9 cellular contexts compared by ENCODE assay signal in genomic region chr2:204024503-204024902, GRCh38.
DNase-seq lines count a peak whose midpoint lies in the region; ATAC-seq and TF ChIP-seq lines count a peak whose summit lies in the region.
"Had no signal": no experiment of that assay in that cellular context is flagged by ENCODE, and none has a peak within 500 bp of the region (broad histone marks: within the 10 kb centered on the region; RNA-seq: fewer than 3 reads in every experiment).

No MANE protein-coding gene starts in this region.

- H3K27ac Mint-ChIP-seq in naive thymus-derived CD4-positive, alpha-beta T cell = peak overlapping the region in 1 of 9 donors; percentile 28
- H3K27ac Mint-ChIP-seq: stimulated activated naive CD8-positive, alpha-beta T cell treated with anti-CD3 and anti-CD28 coated beads, Interleukin-15, amount 100 ng/mL, for 72 hours had no signal

- intact Hi-C loops in A673 (cut with micrococcal nuclease; ENCODE audit: unreplicated experiment) = loop anchor here (5.0 to 10.0 kb wide), 7 partner anchors 120 to 1900 kb away; partner anchors contain the start of gene NRP2
- intact Hi-C loops in naive thymus-derived CD4-positive, alpha-beta T cell (cut with micrococcal nuclease) = loop anchor here (1.0 to 5.0 kb wide), 3 partner anchors 27 to 668 kb away; no protein-coding TSS in a partner anchor

- DNase-seq in A673 (ENCODE audit: low spot score) (peak; percentile 76), GM12865 (ENCODE audit: low read depth) (peak; percentile 36), NCI-H460 (ENCODE audit: extremely low read depth, low read depth) (peak; percentile 19), choroid plexus epithelial cell (ENCODE audit: low read depth) (peak; percentile 65), mesenchymal stem cell (peak; percentile 30), germinal center (ENCODE audit: low spot score) (no peak)
- no peak for DNase-seq in naive thymus-derived CD4-positive, alpha-beta T cell

- H3K36me3 Mint-ChIP-seq in naive thymus-derived CD4-positive, alpha-beta T cell = peaks cover 0 to 14% (median 0%) of the 10 kb centered on the region in 5 donors

- no peak overlapping the region for H3K4me2 ChIP-seq in mesenchymal stem cell (ENCODE audit: low read length, poor library complexity, severe bottlenecking)

- no peaks in the 10 kb centered on the region for H3K36me3 ChIP-seq in A673 (ENCODE audit: insufficient read depth, low read length, poor library complexity, severe bottlenecking)
- no peaks in the 10 kb centered on the region for H3K36me3 ChIP-seq in mesenchymal stem cell (ENCODE audit: control insufficient read depth in 1 of 2, insufficient read depth in 2 of 2, low read depth in 1 of 2, low read length in 2 of 2)
- H3K36me3 ChIP-seq in naive thymus-derived CD4-positive, alpha-beta T cell (ENCODE audit: control insufficient read depth in 2 of 3, insufficient read depth in 3 of 3, low read length in 3 of 3) = no peaks in the 10 kb centered on the region

- no peak overlapping the region for H3K14ac ChIP-seq in mesenchymal stem cell (ENCODE audit: low read length in 2 of 2)

- H3K4me3 ChIP-seq in A673 (ENCODE audit: low read depth, low read length, poor library complexity, severe bottlenecking) (no peak overlapping the region), GM12865 (ENCODE audit: low read depth, low read length) (no peak overlapping the region), choroid plexus epithelial cell (ENCODE audit: low read depth, low read length) (no peak overlapping the region), mesenchymal stem cell (ENCODE audit: insufficient read depth in 1 of 2, low read depth in 1 of 2, low read length in 2 of 2) (no peak overlapping the region)
- no peak overlapping the region for H3K4me3 ChIP-seq in naive thymus-derived CD4-positive, alpha-beta T cell (ENCODE audit: low read length)

- no CpG with 5 or more reads among the region's 1 CpG for WGBS in mesenchymal stem cell

- H2BK12ac ChIP-seq in mesenchymal stem cell (ENCODE audit: low read length in 2 of 2) = no peak overlapping the region

- H3K27ac ChIP-seq in A673 (ENCODE audit: low read depth, low read length, poor library complexity, severe bottlenecking) = no peak overlapping the region
- H3K27ac ChIP-seq in mesenchymal stem cell (ENCODE audit: low read length, poor library complexity, severe bottlenecking) = no peak overlapping the region
- H3K27ac ChIP-seq in naive thymus-derived CD4-positive, alpha-beta T cell (ENCODE audit: low read depth, low read length) = no peak overlapping the region

- no peak overlapping the region for H4K8ac ChIP-seq in mesenchymal stem cell (ENCODE audit: low read length)

- no peak overlapping the region for H3K4me3 Mint-ChIP-seq in naive thymus-derived CD4-positive, alpha-beta T cell
- H3K4me3 Mint-ChIP-seq: stimulated activated naive CD8-positive, alpha-beta T cell treated with anti-CD3 and anti-CD28 coated beads, Interleukin-15, amount 100 ng/mL, for 72 hours had no signal

- no TSS peak for BruUV-seq in A673 (replicated peaks; lab: Mats Ljungman, UMichigan)

- no peak overlapping the region for H3K18ac ChIP-seq in mesenchymal stem cell (ENCODE audit: low read depth in 1 of 2, low read length in 2 of 2)

- CTCF ChIA-PET in A673 (lab: Charles Lee) = interaction anchor here (1.1 kb wide), 1 partner anchor 153 kb away, joined by 23 read pairs; no protein-coding TSS in a partner anchor
- CTCF ChIA-PET in naive thymus-derived CD4-positive, alpha-beta T cell (lab: Charles Lee) = interaction anchor here (1.2 to 1.8 kb wide), 3 partner anchors 13 to 27 kb away, joined by 3 to 4 read pairs (median 3); no protein-coding TSS in a partner anchor

- H3K27me3 ChIP-seq in A673 (replicated peaks; ENCODE audit: insufficient read depth, low read depth, low read length, poor library complexity) = no peaks in the 10 kb centered on the region
- peaks cover 0 to 9% of the 10 kb centered on the region in 2 experiments for H3K27me3 ChIP-seq in mesenchymal stem cell (ENCODE audit: control insufficient read depth in 1 of 2, insufficient read depth in 1 of 2, low read length in 2 of 2)
- no peaks in the 10 kb centered on the region for H3K27me3 ChIP-seq in naive thymus-derived CD4-positive, alpha-beta T cell (ENCODE audit: control insufficient read depth in 2 of 2, insufficient read depth in 2 of 2, low read length in 2 of 2)

- H2AK5ac ChIP-seq in mesenchymal stem cell (ENCODE audit: low read length, severe bottlenecking) = no peak overlapping the region

- H2BK120ac ChIP-seq in mesenchymal stem cell (ENCODE audit: low read depth, low read length) = no peak overlapping the region

- H4K91ac ChIP-seq in mesenchymal stem cell (ENCODE audit: low read length) = no peak overlapping the region

- peaks cover 0 to 4% (median 0%) of the 10 kb centered on the region in 11 donors for H3K9me3 Mint-ChIP-seq in naive thymus-derived CD4-positive, alpha-beta T cell

- H2AFZ ChIP-seq in mesenchymal stem cell (ENCODE audit: low read depth, low read length) = no peak overlapping the region

- POLR2A ChIA-PET in A673 (lab: Charles Lee; ENCODE audit: low non-redundant PET) = interaction anchor here (0.6 kb wide), 1 partner anchor 318 kb away, joined by 3 read pairs; no protein-coding TSS in a partner anchor
- POLR2A ChIA-PET in naive thymus-derived CD4-positive, alpha-beta T cell (lab: Charles Lee) = interaction anchor here (0.9 kb wide), 1 partner anchor 90 kb away, joined by 3 read pairs; no protein-coding TSS in a partner anchor

- H3K79me1 ChIP-seq in mesenchymal stem cell (replicated peaks; ENCODE audit: low read length, poor library complexity, severe bottlenecking) = no peaks in the 10 kb centered on the region

- no peak overlapping the region for H3K23ac ChIP-seq in mesenchymal stem cell (ENCODE audit: low read length in 2 of 2)

- H2BK5ac ChIP-seq in mesenchymal stem cell (ENCODE audit: low read depth, low read length, poor library complexity, severe bottlenecking) = no peak overlapping the region

- H3K9me3 ChIP-seq in A673 (ENCODE audit: low read depth, low read length, poor library complexity, severe bottlenecking) (no peaks in the 10 kb centered on the region), mesenchymal stem cell (ENCODE audit: control insufficient read depth, low read length) (no peaks in the 10 kb centered on the region)
- H3K9me3 ChIP-seq in naive thymus-derived CD4-positive, alpha-beta T cell (ENCODE audit: control insufficient read depth in 2 of 3, low read length in 3 of 3) = no peaks in the 10 kb centered on the region

- H3K4ac ChIP-seq in mesenchymal stem cell (ENCODE audit: low read depth in 1 of 2, low read length in 2 of 2) = no peak overlapping the region

- H3K27me3 Mint-ChIP-seq in naive thymus-derived CD4-positive, alpha-beta T cell = no peaks in the 10 kb centered on the region

- no peak overlapping the region for H3K9ac ChIP-seq in mesenchymal stem cell (ENCODE audit: low read length)

- H3K4me1 ChIP-seq in A673 (ENCODE audit: insufficient read depth, low read length, poor library complexity, severe bottlenecking) (peaks cover 21% of the 10 kb centered on the region), mesenchymal stem cell (ENCODE audit: control insufficient read depth, insufficient read depth, low read depth, low read length) (no peaks in the 10 kb centered on the region)
- peaks cover 0 to 7% of the 10 kb centered on the region in 2 donors for H3K4me1 ChIP-seq in naive thymus-derived CD4-positive, alpha-beta T cell (ENCODE audit: control insufficient read depth in 2 of 2, insufficient read depth in 2 of 2, low read length in 2 of 2)

- H2BK15ac ChIP-seq in mesenchymal stem cell (ENCODE audit: low read depth, poor library complexity, severe bottlenecking) = no peak overlapping the region

- H3K4me1 Mint-ChIP-seq in naive thymus-derived CD4-positive, alpha-beta T cell = peaks cover 0 to 56% (median 20%) of the 10 kb centered on the region in 7 donors

- peak; percentile 76 for TF ChIP-seq CTCF in A673 (conservative IDR thresholded peaks at IDR 0.05; ENCODE audit: low read depth, low read length)
- TF ChIP-seq CTCF in GM12865 (IDR thresholded peaks at IDR 0.05; ENCODE audit: insufficient read depth, low read depth, low read length, missing control alignments) = peak; percentile 36
- TF ChIP-seq CTCF in choroid plexus epithelial cell (conservative IDR thresholded peaks at IDR 0.05; ENCODE audit: low read depth, low read length) = peak; percentile 77

- ATAC-seq in HG03521 (IDR thresholded peaks at IDR 0.05; ENCODE audit: unreplicated experiment) = no peak
- no peak for ATAC-seq in naive thymus-derived CD4-positive, alpha-beta T cell
- ATAC-seq: stimulated activated naive CD8-positive, alpha-beta T cell treated with anti-CD3 and anti-CD28 coated beads, Interleukin-15, amount 100 ng/mL, for 72 hours had no signal

Comparison
In these comparisons a context has a peak if more than half of its experiments do, and no peak if none do; other contexts are left out.
1. DNase-seq: peak in A673 (single experiment), GM12865 (single experiment), NCI-H460 (single experiment), choroid plexus epithelial cell (single experiment) and mesenchymal stem cell (single experiment); none in germinal center (single experiment) and naive thymus-derived CD4-positive, alpha-beta T cell (0 of 9).
2. Peak in every context shown above with its lines, with median percentiles within 50 percentile points of each other: CTCF ChIP-seq.